23 cellular contexts compared by ENCODE assay signal in the genomic region with DNA sequence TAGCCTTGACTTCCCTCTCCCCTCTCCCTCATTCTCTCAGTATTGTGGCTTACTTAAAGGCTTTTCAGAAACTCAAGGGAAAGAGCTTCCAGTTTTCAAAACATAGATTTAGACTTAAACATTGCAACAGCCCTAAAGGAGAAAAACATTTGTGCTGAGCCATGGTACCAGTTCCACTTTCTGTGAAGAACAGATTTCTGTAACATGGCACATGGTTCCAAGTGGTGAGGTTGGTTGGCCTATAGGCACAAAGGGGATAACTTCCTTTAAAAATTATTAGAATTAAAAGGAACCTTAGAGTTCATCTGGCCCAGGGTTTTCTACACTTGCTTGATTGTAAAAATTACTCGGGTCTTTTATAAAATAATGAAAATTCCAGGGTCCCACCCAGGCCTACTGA.
DNase-seq lines count a peak whose midpoint lies in the region; ATAC-seq and TF ChIP-seq lines count a peak whose summit lies in the region.
"Had no signal": no experiment of that assay in that cellular context is flagged by ENCODE, and none has a peak within 500 bp of the region (broad histone marks: within the 10 kb centered on the region; RNA-seq: fewer than 3 reads in every experiment).

No MANE protein-coding gene starts in this region.

- ATAC-seq in IMR-90 (ENCODE audit: low read depth), result no peak
- ATAC-seq in Panc1, result no peak
- peak; percentile 37 for ATAC-seq in naive thymus-derived CD4-positive, alpha-beta T cell
- no peak for ATAC-seq in gastrocnemius medialis
- no peak for ATAC-seq in HG03354 (IDR thresholded peaks at IDR 0.05; ENCODE audit: poor library complexity, severe bottlenecking, unreplicated experiment)
- ATAC-seq: HepG2, K562 had no signal

- no peak overlapping the region for H2AFZ ChIP-seq in IMR-90 (replicated peaks; ENCODE audit: low read length, poor library complexity)
- H2AFZ ChIP-seq: PC-9 had no signal

- dilution Hi-C loops in IMR-90 (cut with HindIII; ENCODE audit: low sequenced_read_pairs, unreplicated experiment), result no loop called here

- intact Hi-C loops in IMR-90 (cut with micrococcal nuclease), result loop anchor here (5.0 kb wide), 1 partner anchor 1126 kb away; no protein-coding TSS in a partner anchor
- intact Hi-C loops in Panc1 (cut with micrococcal nuclease; ENCODE audit: unreplicated experiment), result no loop called here
- intact Hi-C loops in naive thymus-derived CD4-positive, alpha-beta T cell (cut with micrococcal nuclease), result loop anchor here in 1 of 2 donors (10.0 kb wide), 1 partner anchor 411 kb away; no protein-coding TSS in a partner anchor
- intact Hi-C loops in gastrocnemius medialis (cut with DNase I; ENCODE audit: low total_unique reads), result loop anchor here (5.0 to 10.0 kb wide), 2 partner anchors 239 to 819 kb away; no protein-coding TSS in a partner anchor

- TF ChIP-seq CTCF in IMR-90 (conservative IDR thresholded peaks at IDR 0.05; ENCODE audit: low read depth, low read length) (no peak), Panc1 (IDR thresholded peaks at IDR 0.05) (no peak), gastrocnemius medialis (IDR thresholded peaks at IDR 0.05 in 4 of 5, conservative IDR thresholded peaks at IDR 0.05 in 1 of 5) (no peak), type B pancreatic cell (conservative IDR thresholded peaks at IDR 0.05) (no peak)

- no CpG with 5 or more reads among the region's 1 CpG for WGBS in IMR-90 (ENCODE audit: extremely low coverage in 2 of 2, insufficient read length in 1 of 2), 2 experiments

- H3K4me1 ChIP-seq in IMR-90 (ENCODE audit: control insufficient read depth, insufficient read depth, low read length) (peaks cover 14% of the 10 kb centered on the region), Panc1 (ENCODE audit: control insufficient read depth, insufficient read depth, low read length) (peaks cover 16% of the 10 kb centered on the region), gastrocnemius medialis (peaks cover 51 to 56% of the 10 kb centered on the region in 2 donors)
- no peaks in the 10 kb centered on the region for H3K4me1 ChIP-seq in naive thymus-derived CD4-positive, alpha-beta T cell (ENCODE audit: control insufficient read depth in 2 of 2, insufficient read depth in 2 of 2, low read length in 2 of 2)

- H3K4ac ChIP-seq in IMR-90 (ENCODE audit: low read depth, low read length), result no peak overlapping the region

- H3K4me3 Mint-ChIP-seq in naive thymus-derived CD4-positive, alpha-beta T cell, result no peak overlapping the region
- no peak overlapping the region for H3K4me3 Mint-ChIP-seq in type B pancreatic cell
- H3K4me3 Mint-ChIP-seq: B cell had no signal

- H3K9ac ChIP-seq in IMR-90 (ENCODE audit: low read depth, low read length), result no peak overlapping the region

- in situ Hi-C loops in IMR-90 (cut with MboI; ENCODE audit: low sequenced_read_pairs) (loop anchor here (5.0 kb wide), 1 partner anchor 404 kb away; no protein-coding TSS in a partner anchor), Panc1 (cut with HindIII; ENCODE audit: low pct_unique_long_range_greater_than_20kb, low sequenced_read_pairs) (no loop called here), gastrocnemius medialis (cut with MboI; ENCODE audit: low sequenced_read_pairs in 4 of 4) (loop anchor here in 3 of 4 donors (10.0 to 25.0 kb wide), 4 partner anchors 141 to 796 kb away; a partner anchor contains a TSS)

- no peak overlapping the region for H4K91ac ChIP-seq in IMR-90 (ENCODE audit: insufficient read depth, low read depth, low read length)

- peak overlapping the region; percentile 27; the same call in 1 of the 2 replicates for H3K18ac ChIP-seq in IMR-90 (ENCODE audit: low read depth, low read length)

- peaks cover 4% of the 10 kb centered on the region in 2 experiments; a peak in 2 of 4 replicates for H3K79me1 ChIP-seq in IMR-90 (ENCODE audit: low read depth in 1 of 2, low read length in 2 of 2)

- TF ChIP-seq POLR2A in IMR-90 (IDR thresholded peaks at IDR 0.05; ENCODE audit: low read depth, low read length), result no peak
- no peak for TF ChIP-seq POLR2A in gastrocnemius medialis (IDR thresholded peaks at IDR 0.05)

- no peak overlapping the region for H2BK15ac ChIP-seq in IMR-90 (ENCODE audit: low read depth, low read length)

- no peak overlapping the region for H3K27ac ChIP-seq in IMR-90 (ENCODE audit: insufficient read depth, low read length)
- peak overlapping the region; percentile 9; the same call in 1 of the 2 replicates for H3K27ac ChIP-seq in Panc1 (ENCODE audit: low read length)
- H3K27ac ChIP-seq in naive thymus-derived CD4-positive, alpha-beta T cell (ENCODE audit: low read depth, low read length), result no peak overlapping the region
- H3K27ac ChIP-seq in gastrocnemius medialis, result peak overlapping the region; percentile 83 to 91 (median 88)
- H3K27ac ChIP-seq: C4-2B, PC-9 had no signal

- H3K23ac ChIP-seq in IMR-90 (ENCODE audit: low read depth, low read length), result no peak overlapping the region

- H2AK5ac ChIP-seq in IMR-90 (ENCODE audit: low read depth, low read length), result peak overlapping the region; percentile 29; the same call in 1 of the 2 replicates

- DNase-seq in IMR-90 (no peak), Panc1 (ENCODE audit: low read depth, low spot score) (no peak), gastrocnemius medialis (no peak), ureter (ENCODE audit: low spot score) (no peak), type B pancreatic cell (ENCODE audit: extremely low spot score, unreplicated experiment) (no peak)
- DNase-seq in naive thymus-derived CD4-positive, alpha-beta T cell, result no peak
- DNase-seq: Calu3, DND-41, MM.1S, NCI-H1048, NCI-H1417, NCI-H2029 treated with DMSO at 0.1 percent for 48 hours, NCI-H446 treated with DMSO at 0.1 percent for 48 hours, NCI-H526, NCI-H82, PC-9, RPMI8226, SHP77 had no signal

- H3K56ac ChIP-seq in IMR-90 (ENCODE audit: extremely low read depth, insufficient read depth, low read length), result no peak overlapping the region

- H3K9me3 Mint-ChIP-seq in naive thymus-derived CD4-positive, alpha-beta T cell, result peaks cover 0 to under 1% (median 0%) of the 10 kb centered on the region in 11 donors
- no peaks in the 10 kb centered on the region for H3K9me3 Mint-ChIP-seq in type B pancreatic cell

- H4K8ac ChIP-seq in IMR-90 (ENCODE audit: low read depth in 2 of 2, low read length in 2 of 2), result no peak overlapping the region

- no peaks in the 10 kb centered on the region for H3K9me3 ChIP-seq in IMR-90 (ENCODE audit: control insufficient read depth, insufficient read depth, low read length)
- no peaks in the 10 kb centered on the region for H3K9me3 ChIP-seq in Panc1 (ENCODE audit: control insufficient read depth, insufficient read depth, low read depth, low read length)
- H3K9me3 ChIP-seq in naive thymus-derived CD4-positive, alpha-beta T cell (ENCODE audit: control insufficient read depth in 2 of 3, low read length in 3 of 3), result no peaks in the 10 kb centered on the region
- H3K9me3 ChIP-seq in gastrocnemius medialis, result no peaks in the 10 kb centered on the region

- peaks cover 8% of the 10 kb centered on the region for H3K36me3 ChIP-seq in IMR-90 (ENCODE audit: control insufficient read depth, insufficient read depth, low read length)
- peaks cover 10% of the 10 kb centered on the region for H3K36me3 ChIP-seq in Panc1 (ENCODE audit: control insufficient read depth, insufficient read depth, low read length)
- H3K36me3 ChIP-seq in naive thymus-derived CD4-positive, alpha-beta T cell (ENCODE audit: control insufficient read depth in 2 of 3, insufficient read depth in 3 of 3, low read length in 3 of 3), result no peaks in the 10 kb centered on the region
- no peaks in the 10 kb centered on the region for H3K36me3 ChIP-seq in gastrocnemius medialis

- no peak overlapping the region for H2BK20ac ChIP-seq in IMR-90 (ENCODE audit: low read depth, low read length)

- H3K27me3 Mint-ChIP-seq in naive thymus-derived CD4-positive, alpha-beta T cell, result peaks cover 0 to 4% (median 0%) of the 10 kb centered on the region in 5 donors
- no peaks in the 10 kb centered on the region for H3K27me3 Mint-ChIP-seq in type B pancreatic cell
- H3K27me3 Mint-ChIP-seq: B cell had no signal

- H3K27me3 ChIP-seq in IMR-90 (ENCODE audit: control insufficient read depth, insufficient read depth, low read length) (no peaks in the 10 kb centered on the region), Panc1 (ENCODE audit: control insufficient read depth, insufficient read depth, low read length) (no peaks in the 10 kb centered on the region), gastrocnemius medialis (no peaks in the 10 kb centered on the region)
- no peaks in the 10 kb centered on the region for H3K27me3 ChIP-seq in naive thymus-derived CD4-positive, alpha-beta T cell (ENCODE audit: control insufficient read depth in 2 of 2, insufficient read depth in 2 of 2, low read length in 2 of 2)

- H3K4me1 Mint-ChIP-seq in naive thymus-derived CD4-positive, alpha-beta T cell, result peaks cover 4 to 8% (median 6%) of the 10 kb centered on the region in 7 donors
- peaks cover 15% of the 10 kb centered on the region for H3K4me1 Mint-ChIP-seq in type B pancreatic cell (ENCODE audit: unreplicated experiment)
- H3K4me1 Mint-ChIP-seq: B cell had no signal

- no peak overlapping the region for H3K27ac Mint-ChIP-seq in naive thymus-derived CD4-positive, alpha-beta T cell
- H3K27ac Mint-ChIP-seq in type B pancreatic cell, result no peak overlapping the region
- H3K27ac Mint-ChIP-seq: B cell had no signal

- H2BK5ac ChIP-seq in IMR-90 (ENCODE audit: low read depth, low read length, poor library complexity, severe bottlenecking), result no peak overlapping the region

- peak overlapping the region; percentile 16 for H3K14ac ChIP-seq in IMR-90 (replicated peaks; ENCODE audit: low read depth, low read length)

- H3K4me3 ChIP-seq in IMR-90 (ENCODE audit: insufficient read depth, low read depth, low read length) (no peak overlapping the region), Panc1 (ENCODE audit: low read depth in 2 of 2, low read length in 2 of 2) (no peak overlapping the region), gastrocnemius medialis (no peak overlapping the region)
- no peak overlapping the region for H3K4me3 ChIP-seq in naive thymus-derived CD4-positive, alpha-beta T cell (ENCODE audit: low read length)
- H3K4me3 ChIP-seq: K562, PC-9 had no signal

- no peak for TF ChIP-seq RAD21 in IMR-90 (IDR thresholded peaks at IDR 0.05; ENCODE audit: low read length)

- H2BK120ac ChIP-seq in IMR-90 (ENCODE audit: low read depth, low read length), result no peak overlapping the region

- CTCF ChIA-PET in IMR-90 (lab: Yijun Ruan, JAX) (interaction anchor here (0.5 to 5.1 kb wide), 3 partner anchors 114 to 188 kb away, joined by 3 to 32 read pairs (median 5); no protein-coding TSS in a partner anchor), Panc1 (lab: Charles Lee) (interaction anchor here (1.0 to 1.9 kb wide), 2 partner anchors 125 to 189 kb away, joined by 3 to 9 read pairs; no protein-coding TSS in a partner anchor)
- CTCF ChIA-PET in naive thymus-derived CD4-positive, alpha-beta T cell (lab: Charles Lee), result no interaction called here

- POLR2A ChIA-PET in IMR-90 (lab: Charles Lee; ENCODE audit: unreplicated experiment) (no interaction called here), Panc1 (lab: Charles Lee) (no interaction called here)
- POLR2A ChIA-PET in naive thymus-derived CD4-positive, alpha-beta T cell (lab: Charles Lee), result no interaction called here

- no peak overlapping the region for H3K4me2 ChIP-seq in IMR-90 (ENCODE audit: low read depth, low read length)
- H3K4me2 ChIP-seq: PC-9 had no signal

- no peaks in the 10 kb centered on the region for H3K9me1 ChIP-seq in IMR-90 (ENCODE audit: insufficient read depth, low read length)

- BruUV-seq in IMR-90 (replicated peaks; lab: Mats Ljungman, UMichigan) (no TSS peak), Panc1 (replicated peaks; lab: Mats Ljungman, UMichigan) (no TSS peak)

- no peak overlapping the region for H4K5ac ChIP-seq in IMR-90 (ENCODE audit: low read depth, low read length)

- no peak overlapping the region for H2AK9ac ChIP-seq in IMR-90 (replicated peaks; ENCODE audit: low read depth, low read length, poor library complexity)

- peaks cover 0 to 2% (median 0%) of the 10 kb centered on the region in 5 donors for H3K36me3 Mint-ChIP-seq in naive thymus-derived CD4-positive, alpha-beta T cell
- H3K36me3 Mint-ChIP-seq in type B pancreatic cell, result peaks cover 8% of the 10 kb centered on the region

- no peaks in the 10 kb centered on the region for H4K20me1 ChIP-seq in IMR-90 (ENCODE audit: insufficient read depth, low read length)

Comparison
In these comparisons a context has a peak if more than half of its experiments do, and no peak if none do; other contexts are left out.
1. H3K27ac ChIP-seq: peak in Panc1 (single experiment) and gastrocnemius medialis (4 of 4); none in IMR-90 (single experiment) and naive thymus-derived CD4-positive, alpha-beta T cell (single experiment).